10 cellular contexts compared by ENCODE assay signal in the genomic region with DNA sequence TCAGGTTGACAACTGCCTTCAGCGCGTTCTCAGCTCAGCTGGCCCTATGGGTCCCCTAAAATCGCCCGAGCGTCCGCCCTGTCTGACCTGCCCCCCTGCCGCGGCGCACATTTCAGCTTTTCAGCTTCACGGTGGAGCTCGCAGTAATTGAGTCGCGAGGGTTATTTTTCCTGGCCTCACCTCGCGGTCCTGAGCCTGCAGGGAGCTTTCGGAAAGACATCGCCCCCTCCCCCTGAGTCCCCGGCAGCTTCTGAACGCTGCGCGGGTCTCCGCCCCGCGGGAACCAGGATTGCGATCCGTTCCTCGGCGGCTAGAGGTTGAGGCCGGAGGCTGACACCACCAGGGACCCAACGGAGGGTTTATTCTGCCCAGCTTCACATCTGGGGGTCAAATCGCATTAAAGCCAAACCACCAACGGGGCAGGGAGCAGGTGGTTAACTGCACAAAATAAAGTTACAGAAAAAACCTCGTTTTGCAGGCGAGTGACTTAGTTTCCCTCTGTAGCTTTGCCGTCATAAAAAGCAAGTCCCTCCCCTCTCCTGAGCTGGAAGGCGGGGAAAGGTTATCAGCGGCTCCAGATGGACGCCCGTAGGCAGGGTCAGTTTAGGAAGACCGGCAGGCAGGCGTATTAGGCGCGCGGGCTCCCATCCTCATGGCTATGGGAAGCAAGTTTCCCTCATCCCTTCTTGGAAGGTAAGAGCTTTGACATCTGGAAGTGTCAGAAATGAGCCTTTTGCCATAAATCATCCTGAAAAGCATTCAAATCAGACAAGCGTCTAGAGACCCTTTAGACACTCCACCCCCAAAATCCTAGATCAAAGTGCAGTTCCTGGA. TPM values are rescaled to one million over a fixed set of nuclear protein-coding genes. Genes with fewer than 3 reads are reported as not detected.
DNase-seq lines count a peak whose midpoint lies in the region; ATAC-seq and TF ChIP-seq lines count a peak whose summit lies in the region.
"Had no signal": no experiment of that assay in that cellular context is flagged by ENCODE, and none has a peak within 500 bp of the region (broad histone marks: within the 10 kb centered on the region; RNA-seq: fewer than 3 reads in every experiment).

No MANE protein-coding gene starts in this region.

- H3K4me2 ChIP-seq in neural cell (ENCODE audit: low read length): no peak overlapping the region

- H4K20me1 ChIP-seq in neural cell (ENCODE audit: insufficient read depth): no peaks in the 10 kb centered on the region

- intact Hi-C loops in esophagus muscularis mucosa (cut with DNase I): no loop called here

- H3K27me3 ChIP-seq in esophagus muscularis mucosa (peaks cover 0 to 61% (median 6%) of the 10 kb centered on the region in 4 donors), neural cell (ENCODE audit: insufficient read depth, low read depth, low read length) (peaks cover 90% of the 10 kb centered on the region)

- TF ChIP-seq EP300 in esophagus muscularis mucosa (IDR thresholded peaks at IDR 0.05): no peak
- TF ChIP-seq EP300 in neural cell (conservative IDR thresholded peaks at IDR 0.05; ENCODE audit: poor library complexity, severe bottlenecking): no peak

- H3K9me3 ChIP-seq in esophagus muscularis mucosa: no peaks in the 10 kb centered on the region
- H3K9me3 ChIP-seq in neural cell (ENCODE audit: low read length): no peaks in the 10 kb centered on the region

- H3K4me3 ChIP-seq in AG10803 (ENCODE audit: low read length) (peak overlapping the region; percentile 99), NB4 (ENCODE audit: low read depth, low read length) (peak overlapping the region; percentile 33), esophagus muscularis mucosa (peak overlapping the region; percentile 54 to 67 (median 58)), neural cell (ENCODE audit: low read length) (peak overlapping the region; percentile 31)
- H3K4me3 ChIP-seq: lung had no signal

- H3K36me3 ChIP-seq in esophagus muscularis mucosa (no peaks in the 10 kb centered on the region), neural cell (ENCODE audit: insufficient read depth, low read length) (no peaks in the 10 kb centered on the region)

- ATAC-seq in HG03045 (IDR thresholded peaks at IDR 0.05; ENCODE audit: unreplicated experiment): no peak

- DNase-seq in AG10803 (ENCODE audit: low read depth) (no peak), NB4 (ENCODE audit: low read depth) (no peak), esophagus muscularis mucosa (ENCODE audit: extremely low spot score) (no peak), DMS114 treated with DMSO at 0.1 percent for 48 hours (lab: John Stamatoyannopoulos, UW; ENCODE audit: unreplicated experiment) (no peak), NCI-H2196 (lab: John Stamatoyannopoulos, UW; ENCODE audit: unreplicated experiment) (no peak), NCI-H2227 treated with DMSO at 0.1 percent for 48 hours (lab: John Stamatoyannopoulos, UW) (no peak)
- DNase-seq: NCI-H2029 treated with DMSO at 0.1 percent for 48 hours had no signal

- TF ChIP-seq RAD21 in neural cell (conservative IDR thresholded peaks at IDR 0.05): no peak

- WGBS in esophagus muscularis mucosa: 5% methylated on average over 29 of the region's 45 CpGs

- TF ChIP-seq POLR2A in NB4 (IDR thresholded peaks at IDR 0.05; ENCODE audit: extremely low read depth, insufficient read length) (no peak), esophagus muscularis mucosa (IDR thresholded peaks at IDR 0.05; ENCODE audit: low read depth) (no peak)

- no peaks in the 10 kb centered on the region for H3F3A ChIP-seq in neural cell (ENCODE audit: insufficient read depth, low read length, poor library complexity, severe bottlenecking)

- H3K4me1 ChIP-seq in esophagus muscularis mucosa: peaks cover 14 to 41% (median 29%) of the 10 kb centered on the region in 4 donors

- H3K9ac ChIP-seq in neural cell (ENCODE audit: low read length): no peak overlapping the region

- H3K27ac ChIP-seq in esophagus muscularis mucosa (replicated peaks in 1 of 4) (peak overlapping the region; percentile 78 to 84 (median 82)), neural cell (ENCODE audit: low read length) (no peak overlapping the region)

- H2AFZ ChIP-seq in neural cell (ENCODE audit: low read depth, low read length): no peak overlapping the region

- H3K9me2 ChIP-seq in neural cell (ENCODE audit: insufficient read depth, low read length): no peaks in the 10 kb centered on the region

- TF ChIP-seq CTCF in AG10803 (conservative IDR thresholded peaks at IDR 0.05; ENCODE audit: low read length) (no peak), NB4 (IDR thresholded peaks at IDR 0.05; ENCODE audit: low read depth, low read length) (no peak), esophagus muscularis mucosa (IDR thresholded peaks at IDR 0.05) (no peak), neural cell (IDR thresholded peaks at IDR 0.05; ENCODE audit: poor library complexity, severe bottlenecking) (no peak)

- no peaks in the 10 kb centered on the region for H3K79me2 ChIP-seq in neural cell (replicated peaks; ENCODE audit: insufficient read depth, low read length)

TF ChIP-seq in neural cell, 6 proteins besides CTCF, POLR2A, EP300 and RAD21:
- TF ChIP-seq SMC3 (conservative IDR thresholded peaks at IDR 0.05; ENCODE audit: poor library complexity): no peak
- peak; percentile 72 for TF ChIP-seq EZH2 (IDR thresholded peaks at IDR 0.05; ENCODE audit: borderline replicate concordance, insufficient read depth, low read length, poor library complexity, severe bottlenecking)
TF ChIP-seq in neural cell: peak in this region for 1.

RNA-seq across cellular contexts. Expression of a gene that starts 10.9 kb away (rescaled TPM):
- 10 to 100 TPM; 15.6 to 18.3 (median 16.1) TPM for total RNA-seq in esophagus muscularis mucosa
- not detected in 2 replicates for polyA plus RNA-seq in neural cell
- polyA minus RNA-seq in neural cell: not detected in 2 replicates

RNA-seq across cellular contexts. Expression of a gene that starts 38.7 kb away (rescaled TPM):
- not detected for total RNA-seq in esophagus muscularis mucosa
- not detected in 2 replicates for polyA plus RNA-seq in neural cell
- not detected in 2 replicates for polyA minus RNA-seq in neural cell
- total RNA-seq: lung had no signal
- polyA plus RNA-seq: lung had no signal

Comparison
In these comparisons a context has a peak if more than half of its experiments do, and no peak if none do; other contexts are left out.
1. H3K4me3 ChIP-seq: peak in every context shown above with its lines; median percentile 99 in AG10803; 58 in esophagus muscularis mucosa; 33 in NB4; 31 in neural cell.